Comparison of ENCODE assay signal across 8 cellular contexts in the genomic region with DNA sequence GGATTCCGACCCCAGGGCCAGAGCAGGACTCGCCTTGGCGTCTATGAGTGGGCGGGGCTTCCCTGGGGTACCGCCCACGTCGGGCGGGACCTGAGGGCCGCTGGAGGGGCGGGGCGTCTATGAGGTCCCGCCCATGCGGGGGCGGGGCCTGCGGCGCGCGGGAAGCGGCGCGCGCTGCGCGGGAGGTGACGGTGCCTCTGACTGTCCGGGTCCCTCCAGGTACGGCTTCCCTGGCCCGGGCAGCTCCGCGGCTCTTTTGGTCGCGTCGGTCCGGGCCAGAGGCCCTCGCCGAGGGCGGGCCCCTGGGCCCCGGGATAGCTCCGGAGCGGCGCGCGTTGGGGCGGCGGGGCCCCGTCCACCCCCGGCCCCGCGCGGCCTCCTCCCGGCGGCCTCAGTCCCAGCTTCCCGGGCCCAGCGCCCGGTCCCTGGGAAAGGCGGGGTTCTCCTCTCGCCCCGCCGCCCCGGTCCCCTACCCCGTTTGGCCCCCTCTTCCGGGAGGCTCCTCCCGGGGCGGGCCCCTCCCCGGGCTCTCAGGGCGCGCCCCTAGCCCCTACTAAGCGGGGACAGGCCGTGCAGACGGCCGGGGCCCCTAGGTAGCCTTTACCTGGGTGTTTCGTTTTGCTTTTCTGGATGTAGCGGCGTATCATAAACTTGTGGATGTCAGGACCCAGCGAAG. TPM values are rescaled to one million over a fixed set of nuclear protein-coding genes. Genes with fewer than 3 reads are reported as not detected.
DNase-seq lines count a peak whose midpoint lies in the region; ATAC-seq and TF ChIP-seq lines count a peak whose summit lies in the region.

A gene (plus strand): TSS at position 160 of the 676 bp plus-strand sequence. CDS start 745 bp downstream, outside the sequence.

- no peaks in the 10 kb centered on the region for H3K9me3 ChIP-seq in suprapubic skin

- peaks cover 13% of the 10 kb centered on the region for H3K4me1 ChIP-seq in suprapubic skin

- no peaks in the 10 kb centered on the region for H3K36me3 ChIP-seq in suprapubic skin

- DNase-seq in G401 (ENCODE audit: low spot score) (peak; percentile 82), H4 (ENCODE audit: low spot score) (peak; percentile 40), M059J (ENCODE audit: low read depth) (peak; percentile 74), SK-N-DZ (ENCODE audit: low spot score) (peak; percentile 74), germinal center (ENCODE audit: low spot score) (peak; percentile 94), omental fat pad (ENCODE audit: low spot score) (peak; percentile 51), suprapubic skin (ENCODE audit: low spot score in 2 of 2) (peak; percentile 86)
- DNase-seq in activated naive CD4-positive, alpha-beta T cell treated with Interleukin-2 at 50 U/mL for 16 hours, result peak; percentile 81

- in situ Hi-C loops in G401 (cut with HindIII; ENCODE audit: low sequenced_read_pairs), result no loop called here

- peak within 1 kb of the TSS; percentile 78 for H3K4me3 ChIP-seq in suprapubic skin

- TF ChIP-seq CTCF in omental fat pad (IDR thresholded peaks at IDR 0.05), result no peak
- TF ChIP-seq CTCF in suprapubic skin (IDR thresholded peaks at IDR 0.05), result no peak

- no peaks in the 10 kb centered on the region for H3K27me3 ChIP-seq in suprapubic skin

- TF ChIP-seq EP300 in suprapubic skin (IDR thresholded peaks at IDR 0.05), result no peak

- WGBS in suprapubic skin, result 8% methylated on average over 12 of the region's 75 CpGs

- peak within 1 kb of the TSS; percentile 43 for H3K27ac ChIP-seq in suprapubic skin

- ATAC-seq in omental fat pad (ENCODE audit: low FRiP score), result peak; percentile 94

- no peak for TF ChIP-seq POLR2A in suprapubic skin (IDR thresholded peaks at IDR 0.05)

RNA-seq across cellular contexts. Expression of the gene that starts here (rescaled TPM):
- 8.6 and 18.1 TPM in 2 replicates for total RNA-seq in G401 (2014; rRNA removed; shearing (Covaris generic))
- 12.4 and 19.2 TPM in 2 replicates for total RNA-seq in H4 (2014; rRNA removed; shearing (Covaris generic))
- 14.4 and 21.4 TPM in 2 replicates for total RNA-seq in M059J (2014; rRNA removed; shearing (Covaris generic))
- 16.8 and 19.2 TPM in 2 replicates for polyA plus RNA-seq in SK-N-DZ (2014; cell fraction: cytosol; rRNA removed)
- 8.8 and 13.3 TPM in 2 replicates for polyA plus RNA-seq in SK-N-DZ (2014; cell fraction: nucleus; rRNA removed)
- total RNA-seq in omental fat pad (1 to 10 TPM in 2 of 4 donors, under 1 TPM in 2; 0.75 to 1.3 (median 1.0) TPM), suprapubic skin (1 to 10 TPM; 1.2 to 3.9 (median 2.6) TPM)

Comparison
In these comparisons a context has a peak if more than half of its experiments do, and no peak if none do; other contexts are left out.
1. Peak in every context shown above with its lines: DNase-seq, ATAC-seq, H3K4me3 ChIP-seq and H3K27ac ChIP-seq.
2. DNase-seq: peak in every context shown above with its lines; median percentile 94 in germinal center; 86 in suprapubic skin; 82 in G401; 81 in activated naive CD4-positive, alpha-beta T cell treated with Interleukin-2 at 50 U/mL for 16 hours; 74 in M059J; 74 in SK-N-DZ; 51 in omental fat pad; 40 in H4.